Comparison of ENCODE assay signal across 15 cellular contexts in the genomic region with DNA sequence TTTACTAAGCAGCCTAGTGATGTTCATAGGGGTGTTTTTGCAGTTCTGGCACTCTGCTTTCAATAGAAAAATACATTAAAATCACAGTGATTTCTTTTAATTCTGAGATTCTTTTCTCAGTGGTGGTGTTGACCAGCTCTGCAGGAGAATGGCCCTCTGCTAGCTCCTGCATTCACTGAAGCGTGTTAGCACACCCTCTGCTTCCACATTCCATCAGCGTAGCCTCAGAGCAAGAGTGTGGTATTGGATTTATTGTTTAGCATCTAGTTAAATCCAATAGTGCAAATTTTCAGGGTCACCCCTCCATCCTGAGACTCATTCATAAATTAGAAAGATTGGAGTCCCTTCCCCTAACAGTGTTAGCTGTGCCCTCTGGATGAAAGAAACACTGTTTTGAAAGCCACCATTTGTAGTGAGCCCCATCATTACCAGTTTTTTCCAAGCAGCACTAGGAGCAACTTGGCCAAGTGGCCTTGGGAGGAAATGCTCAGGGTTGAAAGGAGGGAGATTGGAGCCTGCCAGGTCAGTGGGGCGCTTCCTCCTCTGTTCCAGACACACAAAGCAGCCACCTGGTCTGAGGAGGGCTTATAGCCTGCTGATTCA. TPM values are rescaled to one million over a fixed set of nuclear protein-coding genes. Genes with fewer than 3 reads are reported as not detected.
DNase-seq lines count a peak whose midpoint lies in the region; ATAC-seq and TF ChIP-seq lines count a peak whose summit lies in the region.
"Had no signal": no experiment of that assay in that cellular context is flagged by ENCODE, and none has a peak within 500 bp of the region (broad histone marks: within the 10 kb centered on the region; RNA-seq: fewer than 3 reads in every experiment).

No MANE protein-coding gene starts in this region.

- dilution Hi-C loops in mammary epithelial cell (cut with HindIII; ENCODE audit: low sequenced_read_pairs), result no loop called here

- H3K9ac ChIP-seq in mammary epithelial cell (ENCODE audit: insufficient read depth, low read length), result no peak overlapping the region

- no peak for TF ChIP-seq EP300 in upper lobe of left lung (IDR thresholded peaks at IDR 0.05)

- DNase-seq in breast epithelium (ENCODE audit: low spot score in 2 of 2), result no peak
- no peak for DNase-seq in mammary epithelial cell
- DNase-seq in endothelial cell (ENCODE audit: low spot score), result no peak
- no peak for DNase-seq in mesothelial cell of epicardium (ENCODE audit: low spot score in 2 of 2, unreplicated experiment in 2 of 2)
- no peak for DNase-seq in type B pancreatic cell (ENCODE audit: extremely low spot score, unreplicated experiment)
- no peak for DNase-seq in upper lobe of left lung
- DNase-seq in DMS79 treated with DMSO at 0.1 percent for 48 hours (lab: John Stamatoyannopoulos, UW), result no peak
- DNase-seq in T-helper 1 cell, result no peak
- DNase-seq: activated T-cell treated with anti-CD3 and anti-CD28 coated beads, Interleukin-2, amount 50 U/mL, for 72 hours; NCI-H1930; NK-92 treated with Interleukin-12 subunit alpha and Interleukin-12 subunit beta, amount 100 ng/mL, for 24 hours had no signal

- H3K4me3 ChIP-seq in breast epithelium (no peak overlapping the region), mammary epithelial cell (replicated peaks in 1 of 3; ENCODE audit: insufficient read depth in 1 of 3, low read depth in 2 of 3, low read length in 3 of 3) (no peak overlapping the region), upper lobe of left lung (no peak overlapping the region)
- H3K4me3 ChIP-seq: ascending aorta, pancreas, SK-N-MC had no signal

- H3K27me3 ChIP-seq in breast epithelium, result no peaks in the 10 kb centered on the region
- H3K27me3 ChIP-seq in mammary epithelial cell (ENCODE audit: insufficient read depth, low read length), result no peaks in the 10 kb centered on the region
- no peaks in the 10 kb centered on the region for H3K27me3 ChIP-seq in upper lobe of left lung
- H3K27me3 ChIP-seq: ascending aorta, pancreas had no signal

- H3K4me1 Mint-ChIP-seq in endothelial cell (ENCODE audit: unreplicated experiment) (peaks cover 26% of the 10 kb centered on the region), mesothelial cell of epicardium (peaks cover 14% of the 10 kb centered on the region), type B pancreatic cell (ENCODE audit: unreplicated experiment) (peaks cover 28% of the 10 kb centered on the region)

- 82% methylated on average over 3 of the region's 3 CpGs for WGBS in mammary epithelial cell (ENCODE audit: low coverage, missing lambda C conversion rate)
- 81 to 100% methylated on average over 3 of the region's 3 CpGs for WGBS in upper lobe of left lung, 2 donors

- no peak for TF ChIP-seq POLR2A in breast epithelium (IDR thresholded peaks at IDR 0.05)
- TF ChIP-seq POLR2A in upper lobe of left lung (IDR thresholded peaks at IDR 0.05), result no peak

- H3K4me3 Mint-ChIP-seq in endothelial cell (ENCODE audit: unreplicated experiment) (no peak overlapping the region), mesothelial cell of epicardium (no peak overlapping the region), type B pancreatic cell (peak overlapping the region; percentile 67)
- H3K4me3 Mint-ChIP-seq: activated T-cell treated with anti-CD3 and anti-CD28 coated beads, Interleukin-2, amount 50 U/mL, for 72 hours had no signal

- H3K27me3 Mint-ChIP-seq in endothelial cell (ENCODE audit: unreplicated experiment) (peaks cover 12% of the 10 kb centered on the region), mesothelial cell of epicardium (ENCODE audit: low read depth) (no peaks in the 10 kb centered on the region), type B pancreatic cell (no peaks in the 10 kb centered on the region)

- CTCF ChIA-PET in mammary epithelial cell (lab: Charles Lee; ENCODE audit: low non-redundant PET), result no interaction called here

- H3K36me3 Mint-ChIP-seq in endothelial cell (ENCODE audit: low read depth, unreplicated experiment), result peaks cover 39% of the 10 kb centered on the region
- peaks cover 11% of the 10 kb centered on the region for H3K36me3 Mint-ChIP-seq in mesothelial cell of epicardium
- H3K36me3 Mint-ChIP-seq in type B pancreatic cell, result peaks cover 25% of the 10 kb centered on the region

- no peaks in the 10 kb centered on the region for H4K20me1 ChIP-seq in mammary epithelial cell (ENCODE audit: insufficient read depth, low read length)

- H3K27ac ChIP-seq in breast epithelium, result peak overlapping the region; percentile 26 to 35
- H3K27ac ChIP-seq in mammary epithelial cell (ENCODE audit: insufficient read depth, low read depth, low read length), result no peak overlapping the region
- H3K27ac ChIP-seq in upper lobe of left lung, result peak overlapping the region in 2 of 4 donors; percentile 44 to 51
- H3K27ac ChIP-seq: 22Rv1, ascending aorta, pancreas, SK-N-MC had no signal

- BruUV-seq in mammary epithelial cell (replicated peaks; lab: Mats Ljungman, UMichigan), result no TSS peak

- H3K4me2 ChIP-seq in mammary epithelial cell (ENCODE audit: insufficient read depth, low read depth, low read length), result no peak overlapping the region

- no peak for ATAC-seq in upper lobe of left lung (ENCODE audit: low FRiP score in 2 of 2)

- H3K9me3 Mint-ChIP-seq in endothelial cell (ENCODE audit: unreplicated experiment) (no peaks in the 10 kb centered on the region), mesothelial cell of epicardium (no peaks in the 10 kb centered on the region), type B pancreatic cell (no peaks in the 10 kb centered on the region)
- H3K9me3 Mint-ChIP-seq: activated T-cell treated with anti-CD3 and anti-CD28 coated beads, Interleukin-2, amount 50 U/mL, for 72 hours had no signal

- H3K79me2 ChIP-seq in mammary epithelial cell (ENCODE audit: insufficient read depth, low read length), result no peaks in the 10 kb centered on the region

- intact Hi-C loops in breast epithelium (cut with DNase I; ENCODE audit: low total_unique reads), result no loop called here
- intact Hi-C loops in mammary epithelial cell (cut with micrococcal nuclease), result loop anchor here (2.0 to 5.0 kb wide), 3 partner anchors 22 to 130 kb away; a partner anchor contains a TSS

- TF ChIP-seq CTCF in breast epithelium (IDR thresholded peaks at IDR 0.05), result no peak
- no peak for TF ChIP-seq CTCF in mammary epithelial cell (conservative IDR thresholded peaks at IDR 0.05 in 1 of 2, IDR thresholded peaks at IDR 0.05 in 1 of 2; ENCODE audit: extremely low read depth in 1 of 2, insufficient read depth in 1 of 2, low read depth in 1 of 2, low read length in 2 of 2)
- no peak for TF ChIP-seq CTCF in endothelial cell (IDR thresholded peaks at IDR 0.05; ENCODE audit: unreplicated experiment)
- TF ChIP-seq CTCF in mesothelial cell of epicardium (IDR thresholded peaks at IDR 0.05; ENCODE audit: unreplicated experiment), result no peak
- TF ChIP-seq CTCF in type B pancreatic cell (conservative IDR thresholded peaks at IDR 0.05), result no peak
- TF ChIP-seq CTCF in upper lobe of left lung (IDR thresholded peaks at IDR 0.05), result no peak

- H3K27ac Mint-ChIP-seq in endothelial cell (ENCODE audit: unreplicated experiment) (peak overlapping the region; percentile 64), mesothelial cell of epicardium (peak overlapping the region; percentile 92), type B pancreatic cell (peak overlapping the region; percentile 80)
- H3K27ac Mint-ChIP-seq: activated T-cell treated with anti-CD3 and anti-CD28 coated beads, Interleukin-2, amount 50 U/mL, for 72 hours had no signal

- H3K36me3 ChIP-seq in breast epithelium (no peaks in the 10 kb centered on the region), mammary epithelial cell (ENCODE audit: insufficient read depth, low read length) (peaks cover under 1% of the 10 kb centered on the region), upper lobe of left lung (peaks cover 0 to 36% (median 10%) of the 10 kb centered on the region in 4 donors)

- H2AFZ ChIP-seq in mammary epithelial cell (ENCODE audit: low read depth, low read length), result no peak overlapping the region

- H3K4me1 ChIP-seq in breast epithelium (no peaks in the 10 kb centered on the region), mammary epithelial cell (ENCODE audit: insufficient read depth, low read length) (peaks cover 2% of the 10 kb centered on the region), upper lobe of left lung (peaks cover 4 to 27% (median 21%) of the 10 kb centered on the region in 4 donors)
- H3K4me1 ChIP-seq: ascending aorta, pancreas had no signal

- in situ Hi-C loops in mammary epithelial cell (cut with MboI; ENCODE audit: low sequenced_read_pairs in 2 of 2), result no loop called here

- no peaks in the 10 kb centered on the region for H3K9me3 ChIP-seq in breast epithelium
- H3K9me3 ChIP-seq in mammary epithelial cell (replicated peaks; ENCODE audit: insufficient read depth, low read length), result no peaks in the 10 kb centered on the region
- H3K9me3 ChIP-seq in upper lobe of left lung, result no peaks in the 10 kb centered on the region
- H3K9me3 ChIP-seq: ascending aorta, pancreas had no signal

RNA-seq across cellular contexts. Expression of a gene that starts 45.7 kb away (rescaled TPM):
- total RNA-seq in breast epithelium (10 to 100 TPM; 14.4 to 29.2 (median 28.4) TPM), mammary epithelial cell (10 to 100 TPM; 21.2 to 23.2 TPM), endothelial cell (ENCODE audit: unreplicated experiment) (6.2 TPM), mesothelial cell of epicardium (20.9 to 26.2 TPM (median 22.2 TPM) in 3 replicates), type B pancreatic cell (ENCODE audit: low replicate concordance) (13.8 and 23.2 TPM in 2 replicates), upper lobe of left lung (10 to 100 TPM; 11.7 to 52.4 (median 17.5) TPM)
- 39.0 TPM for polyA plus RNA-seq in mammary epithelial cell
- polyA minus RNA-seq in mammary epithelial cell, result 25.0 TPM
